ENCODE assay signal across 28 cellular contexts in the genomic region with DNA sequence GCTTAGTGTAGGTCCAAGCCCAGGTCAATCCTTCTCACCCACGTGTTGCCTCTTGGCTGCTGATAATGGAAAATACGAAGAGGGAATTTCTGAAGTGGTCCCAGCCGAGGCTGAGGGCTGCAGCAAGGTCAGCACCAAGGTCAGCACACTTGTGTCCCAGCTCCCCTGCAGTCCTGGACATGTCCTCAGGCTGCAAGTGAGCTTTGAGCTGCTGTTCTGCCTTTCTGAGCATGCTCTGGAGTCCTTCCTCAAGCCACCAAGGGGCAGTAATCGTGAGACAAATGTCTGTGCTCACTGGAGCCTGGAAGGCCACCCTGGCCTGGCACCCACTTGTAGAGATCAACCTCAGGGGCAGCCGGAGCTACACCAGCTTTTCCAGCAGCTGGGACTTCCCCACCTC. TPM values are rescaled to one million over a fixed set of nuclear protein-coding genes. Genes with fewer than 3 reads are reported as not detected.
DNase-seq lines count a peak whose midpoint lies in the region; ATAC-seq, FAIRE-seq and TF ChIP-seq lines count a peak whose summit lies in the region.
"Had no signal": no experiment of that assay in that cellular context is flagged by ENCODE, and none has a peak within 500 bp of the region (broad histone marks: within the 10 kb centered on the region; RNA-seq: fewer than 3 reads in every experiment).

No MANE protein-coding gene starts in this region.

- H3K27me3 ChIP-seq in endodermal cell (ENCODE audit: control insufficient read depth, insufficient read depth, low read length, poor library complexity, severe bottlenecking) (no peaks in the 10 kb centered on the region), ovary (no peaks in the 10 kb centered on the region)
- H3K27me3 ChIP-seq: left lung, upper lobe of left lung had no signal

- peaks cover 11% of the 10 kb centered on the region for H3K27me3 Mint-ChIP-seq in activated CD8-positive, alpha-beta memory T cell treated with anti-CD3 and anti-CD28 coated beads, Interleukin-2, amount 10 ng/mL, durations not matched to agents 7 days and 5 days
- H3K27me3 Mint-ChIP-seq in endodermal cell (ENCODE audit: insufficient read depth): no peaks in the 10 kb centered on the region

- no peaks in the 10 kb centered on the region for H3K9me3 Mint-ChIP-seq in activated CD8-positive, alpha-beta memory T cell treated with anti-CD3 and anti-CD28 coated beads, Interleukin-2, amount 10 ng/mL, durations not matched to agents 7 days and 5 days (ENCODE audit: low read depth)
- no peaks in the 10 kb centered on the region for H3K9me3 Mint-ChIP-seq in endodermal cell
- H3K9me3 Mint-ChIP-seq: activated naive CD4-positive, alpha-beta T cell treated with anti-CD3 and anti-CD28 coated beads, Interleukin-2, amount 50 U/mL, for 72 hours had no signal

- intact Hi-C loops in ovary (cut with DNase I): no loop called here

- no peak for FAIRE-seq in urothelium cell line (lab: Jason Lieb, UNC)
- FAIRE-seq: astrocyte had no signal

- H3K27ac ChIP-seq in endodermal cell (ENCODE audit: low read depth, low read length) (no peak overlapping the region), ovary (no peak overlapping the region)
- H3K27ac ChIP-seq: C4-2B, KMS-11, left lung, RWPE1, spleen, upper lobe of left lung had no signal

- H3K9ac ChIP-seq in endodermal cell (ENCODE audit: extremely low read depth, low read length, poor library complexity, severe bottlenecking): no peak overlapping the region
- H3K9ac ChIP-seq: KMS-11 had no signal

- no peaks in the 10 kb centered on the region for H3K36me3 Mint-ChIP-seq in activated CD8-positive, alpha-beta memory T cell treated with anti-CD3 and anti-CD28 coated beads, Interleukin-2, amount 10 ng/mL, durations not matched to agents 7 days and 5 days
- no peaks in the 10 kb centered on the region for H3K36me3 Mint-ChIP-seq in endodermal cell (ENCODE audit: low read depth)
- H3K36me3 Mint-ChIP-seq: activated naive CD4-positive, alpha-beta T cell treated with anti-CD3 and anti-CD28 coated beads, Interleukin-2, amount 50 U/mL, for 72 hours had no signal

- H3K27ac Mint-ChIP-seq in activated CD8-positive, alpha-beta memory T cell treated with anti-CD3 and anti-CD28 coated beads, Interleukin-2, amount 10 ng/mL, durations not matched to agents 7 days and 5 days: no peak overlapping the region
- no peak overlapping the region for H3K27ac Mint-ChIP-seq in endodermal cell
- H3K27ac Mint-ChIP-seq: activated naive CD4-positive, alpha-beta T cell treated with anti-CD3 and anti-CD28 coated beads, Interleukin-2, amount 50 U/mL, for 72 hours had no signal

- TF ChIP-seq CTCF in NB4 (IDR thresholded peaks at IDR 0.05; ENCODE audit: low read depth, low read length): no peak
- TF ChIP-seq CTCF in endodermal cell (conservative IDR thresholded peaks at IDR 0.05): peak; percentile 38
- TF ChIP-seq CTCF in ovary (IDR thresholded peaks at IDR 0.05): no peak

- no peak for ATAC-seq in activated CD8-positive, alpha-beta memory T cell treated with anti-CD3 and anti-CD28 coated beads, Interleukin-2, amount 10 ng/mL, durations not matched to agents 7 days and 5 days
- ATAC-seq in HG03196 (IDR thresholded peaks at IDR 0.05; ENCODE audit: unreplicated experiment): no peak
- ATAC-seq: activated naive CD4-positive, alpha-beta T cell treated with anti-CD3 and anti-CD28 coated beads, Interleukin-2, amount 50 U/mL, for 72 hours; left lung had no signal

- H3K9me3 ChIP-seq in endodermal cell (ENCODE audit: control insufficient read depth, low read length) (no peaks in the 10 kb centered on the region), ovary (no peaks in the 10 kb centered on the region)
- H3K9me3 ChIP-seq: left lung, spleen, upper lobe of left lung had no signal

- CTCF ChIA-PET in activated CD8-positive, alpha-beta memory T cell treated with anti-CD3 and anti-CD28 coated beads, Interleukin-2, amount 10 ng/mL, durations not matched to agents 7 days and 5 days (lab: Charles Lee): no interaction called here

- H3K4me3 ChIP-seq in NB4 (ENCODE audit: low read depth, low read length): no peak overlapping the region
- no peak overlapping the region for H3K4me3 ChIP-seq in endodermal cell (ENCODE audit: low read length)
- H3K4me3 ChIP-seq in ovary: no peak overlapping the region
- H3K4me3 ChIP-seq: left lung, spleen, upper lobe of left lung had no signal

- peak; percentile 33 for DNase-seq in activated CD8-positive, alpha-beta memory T cell treated with anti-CD3 and anti-CD28 coated beads, Interleukin-2, amount 10 ng/mL, durations not matched to agents 7 days and 5 days
- no peak for DNase-seq in activated CD8-positive, alpha-beta memory T cell treated with anti-CD3 and anti-CD28 coated beads, Interleukin-2, amount 50 U/mL, for 4 hours
- DNase-seq in NB4 (ENCODE audit: low read depth) (peak; percentile 25), endodermal cell (peak; percentile 79), urothelium cell line (ENCODE audit: low spot score) (peak; percentile 37), ovary (no peak), epidermal melanocyte (ENCODE audit: insufficient read length, low spot score) (no peak)
- DNase-seq: activated CD4-positive, alpha-beta T cell treated with anti-CD3 and anti-CD28 coated beads for 1 hour; cerebellar nuclear complex; left lung; NCI-H1092 treated with DMSO at 0.1 percent for 48 hours; NCI-H2029 treated with DMSO at 0.1 percent for 48 hours; NCI-H446 treated with DMSO at 0.1 percent for 48 hours; spleen; stimulated activated CD4-positive, alpha-beta T cell treated with anti-CD3 and anti-CD28 coated beads, Interleukin-4, amount 100 ng/mL, for 24 hours; T1000 had no signal

- H3K4me3 Mint-ChIP-seq in activated CD8-positive, alpha-beta memory T cell treated with anti-CD3 and anti-CD28 coated beads, Interleukin-2, amount 10 ng/mL, durations not matched to agents 7 days and 5 days: no peak overlapping the region
- no peak overlapping the region for H3K4me3 Mint-ChIP-seq in endodermal cell

- TF ChIP-seq POLR2A in NB4 (IDR thresholded peaks at IDR 0.05; ENCODE audit: extremely low read depth, insufficient read length) (no peak), ovary (IDR thresholded peaks at IDR 0.05) (no peak)

- H3K4me1 Mint-ChIP-seq in activated CD8-positive, alpha-beta memory T cell treated with anti-CD3 and anti-CD28 coated beads, Interleukin-2, amount 10 ng/mL, durations not matched to agents 7 days and 5 days: no peaks in the 10 kb centered on the region
- no peaks in the 10 kb centered on the region for H3K4me1 Mint-ChIP-seq in endodermal cell

- no peaks in the 10 kb centered on the region for H3K4me1 ChIP-seq in endodermal cell (ENCODE audit: control insufficient read depth, insufficient read depth, low read length)
- no peaks in the 10 kb centered on the region for H3K4me1 ChIP-seq in ovary (ENCODE audit: insufficient read depth)
- H3K4me1 ChIP-seq: spleen had no signal

- H3K36me3 ChIP-seq in endodermal cell (ENCODE audit: control insufficient read depth, insufficient read depth, low read length) (no peaks in the 10 kb centered on the region), ovary (no peaks in the 10 kb centered on the region)
- H3K36me3 ChIP-seq: left lung, spleen, upper lobe of left lung had no signal

- TF ChIP-seq EP300 in ovary (IDR thresholded peaks at IDR 0.05): no peak

- 66 to 67% methylated on average over 2 to 5 of the region's 5 CpGs for WGBS in endodermal cell (ENCODE audit: insufficient coverage in 1 of 2, insufficient read length in 1 of 2), 2 experiments
- WGBS in ovary, 3 donors: 25 to 28% (median 28%) methylated on average over 4 to 5 of the region's 5 CpGs

RNA-seq across cellular contexts. Expression of a gene that starts 28.3 kb away (rescaled TPM):
- not detected for total RNA-seq in activated CD8-positive, alpha-beta memory T cell treated with anti-CD3 and anti-CD28 coated beads, Interleukin-2, amount 10 ng/mL, durations not matched to agents 7 days and 5 days
- not detected for total RNA-seq in endodermal cell
- polyA plus RNA-seq in endodermal cell (2013, experiment 1 of 2): 0.82 TPM
- 0.17 TPM for polyA plus RNA-seq in endodermal cell (2013, experiment 2 of 2)
- total RNA-seq in ovary: not detected
- polyA plus RNA-seq in ovary: not detected
- total RNA-seq: A673; activated CD8-positive, alpha-beta memory T cell treated with anti-CD3 and anti-CD28 coated beads for 36 hours; activated naive CD4-positive, alpha-beta T cell treated with anti-CD3 and anti-CD28 coated beads, Interleukin-2, amount 50 U/mL, for 72 hours; astrocyte; fibroblast of lung; glomerular endothelial cell; mononuclear cell; spleen had no signal

Comparison
In these comparisons a context has a peak if more than half of its experiments do, and no peak if none do; other contexts are left out.
1. DNase-seq: peak in activated CD8-positive, alpha-beta memory T cell treated with anti-CD3 and anti-CD28 coated beads, Interleukin-2, amount 10 ng/mL, durations not matched to agents 7 days and 5 days (single experiment), NB4 (single experiment), endodermal cell (single experiment) and urothelium cell line (single experiment); none in activated CD8-positive, alpha-beta memory T cell treated with anti-CD3 and anti-CD28 coated beads, Interleukin-2, amount 50 U/mL, for 4 hours (single experiment), ovary (0 of 5) and epidermal melanocyte (single experiment).